ENCODE assay signal across 8 cellular contexts in the genomic region with DNA sequence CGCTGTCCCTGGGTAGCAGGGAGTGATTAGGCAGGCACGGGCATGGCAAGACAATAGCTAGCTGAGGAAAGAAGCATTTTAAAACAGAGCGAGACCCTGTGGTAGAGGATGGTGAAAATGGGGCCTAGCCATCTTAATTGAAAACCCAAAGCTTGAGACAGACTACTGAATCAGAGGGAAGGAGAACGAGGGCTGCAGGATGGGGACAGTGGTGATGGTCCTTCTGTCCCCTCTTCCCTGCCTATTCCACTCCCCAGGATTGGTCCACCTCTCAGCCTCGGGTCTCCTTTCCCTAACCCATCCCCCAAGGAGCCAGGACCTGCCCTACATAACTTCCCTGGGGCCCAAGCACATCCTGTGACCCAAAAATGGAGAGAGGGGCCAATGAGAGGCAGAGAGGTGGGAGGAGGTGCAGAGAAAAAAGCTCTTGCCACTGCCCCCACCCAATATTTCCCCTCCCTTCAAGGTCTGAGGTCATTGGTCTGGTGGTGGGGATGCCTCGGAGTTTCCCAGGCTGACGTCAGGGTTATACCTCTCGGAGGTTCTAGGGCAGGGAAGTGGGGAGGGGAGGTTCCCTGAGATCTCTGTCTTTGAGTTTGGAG. TPM values are rescaled to one million over a fixed set of nuclear protein-coding genes. Genes with fewer than 3 reads are reported as not detected.
DNase-seq lines count a peak whose midpoint lies in the region; ATAC-seq and TF ChIP-seq lines count a peak whose summit lies in the region.

No MANE protein-coding gene starts in this region.

- peak overlapping the region; percentile 83 for H3K9ac ChIP-seq in trophoblast cell (ENCODE audit: low read length)

- 0 out of 2 replicates have a peak, but pooled peaks have one; percentile 1 for TF ChIP-seq CTCF in WTC11 (IDR thresholded peaks at IDR 0.05)

- peak overlapping the region; percentile 22 for H3K14ac ChIP-seq in trophoblast cell (ENCODE audit: low read length)

- WGBS in trophoblast cell (ENCODE audit: extremely low coverage, insufficient coverage, insufficient read length): no CpG with 5 or more reads among the region's 8 CpGs

- H2AK5ac ChIP-seq in trophoblast cell (ENCODE audit: low read length): peak overlapping the region; percentile 29

- peak overlapping the region; percentile 3 for H3K4ac ChIP-seq in trophoblast cell (ENCODE audit: low read depth, low read length)

- H4K8ac ChIP-seq in trophoblast cell (ENCODE audit: low read depth, low read length): peak overlapping the region; percentile 67

- H3K4me1 Mint-ChIP-seq in WTC11: peaks cover 67% of the 10 kb centered on the region

- H2BK12ac ChIP-seq in trophoblast cell (ENCODE audit: low read length): peak overlapping the region; percentile 29

- no peak for ATAC-seq in WTC11

- H3K4me3 Mint-ChIP-seq in WTC11: peak overlapping the region; percentile 96

- H3K4me3 ChIP-seq in H7 (ENCODE audit: insufficient read depth, low read depth, low read length) (peak overlapping the region; percentile 57), trophoblast cell (ENCODE audit: low read depth, low read length) (no peak overlapping the region)

- no peaks in the 10 kb centered on the region for H3K27me3 ChIP-seq in H7 (ENCODE audit: control insufficient read depth, insufficient read depth, low read length)
- no peaks in the 10 kb centered on the region for H3K27me3 ChIP-seq in trophoblast cell (ENCODE audit: insufficient read depth, low read length)

- peaks cover 28% of the 10 kb centered on the region for H3K36me3 Mint-ChIP-seq in WTC11

- H4K12ac ChIP-seq in trophoblast cell (ENCODE audit: low read depth, low read length): peak overlapping the region; percentile 68

- DNase-seq in H7 (no peak), WTC11 (ENCODE audit: low spot score) (no peak), epithelial cell of prostate (ENCODE audit: low read depth, low spot score) (no peak), trophoblast cell (no peak), NCI-H2171 (lab: John Stamatoyannopoulos, UW) (no peak), NCI-H2227 (lab: John Stamatoyannopoulos, UW; ENCODE audit: unreplicated experiment) (no peak), NCI-H1436 (lab: John Stamatoyannopoulos, UW) (no peak), anterior cingulate cortex (lab: John Stamatoyannopoulos, UW) (no peak)

- H2AFZ ChIP-seq in trophoblast cell (ENCODE audit: insufficient read depth, low read length, poor library complexity): peak overlapping the region; percentile 30

- no peaks in the 10 kb centered on the region for H3K9me3 Mint-ChIP-seq in WTC11

- peak overlapping the region; percentile 63 for H2BK120ac ChIP-seq in trophoblast cell (ENCODE audit: insufficient read depth, low read length, poor library complexity)

- H3K4me2 ChIP-seq in trophoblast cell (ENCODE audit: low read length): peak overlapping the region; percentile 87

- no peaks in the 10 kb centered on the region; the same call in 1 of the 2 replicates for H3K27me3 Mint-ChIP-seq in WTC11 (ENCODE audit: low read depth)

- peak overlapping the region; percentile 76 for H4K91ac ChIP-seq in trophoblast cell (ENCODE audit: low read depth, low read length)

- H3K23ac ChIP-seq in trophoblast cell (ENCODE audit: low read length): no peak overlapping the region

- H3K27ac ChIP-seq in epithelial cell of prostate (peak overlapping the region; percentile 90), trophoblast cell (ENCODE audit: low read depth, low read length) (peak overlapping the region; percentile 85)

- H3K18ac ChIP-seq in trophoblast cell (ENCODE audit: low read length): peak overlapping the region; percentile 22

- H3K4me1 ChIP-seq in trophoblast cell (ENCODE audit: control insufficient read depth in 1 of 2, insufficient read depth in 2 of 2, low read length in 2 of 2): peaks cover 17 to 24% of the 10 kb centered on the region in 2 experiments

- peak overlapping the region; percentile 2 for H2BK5ac ChIP-seq in trophoblast cell (ENCODE audit: low read depth, low read length, poor library complexity)

- H3K79me2 ChIP-seq in trophoblast cell (ENCODE audit: control insufficient read depth, insufficient read depth, low read length, poor library complexity): peaks cover 8% of the 10 kb centered on the region

- H3K9me3 ChIP-seq in trophoblast cell (ENCODE audit: insufficient read depth, low read depth, low read length): no peaks in the 10 kb centered on the region

- CTCF ChIA-PET in WTC11 (lab: Charles Lee): interaction anchor here (0.6 to 2.6 kb wide), 15 partner anchors 7 to 190 kb away, joined by 3 to 30 read pairs (median 5); a partner anchor contains a TSS

- POLR2A ChIA-PET in WTC11 (lab: Charles Lee): interaction anchor here (0.9 to 1.7 kb wide), 5 partner anchors 8 to 447 kb away, joined by 3 to 8 read pairs (median 5); a partner anchor contains a TSS

- peaks cover 17% of the 10 kb centered on the region for H3K79me1 ChIP-seq in trophoblast cell (ENCODE audit: low read length)

- peak overlapping the region; percentile 100 for H3K27ac Mint-ChIP-seq in WTC11

- peaks cover 19% of the 10 kb centered on the region for H3K36me3 ChIP-seq in H7 (replicated peaks; ENCODE audit: control insufficient read depth, insufficient read depth, low read length)
- H3K36me3 ChIP-seq in trophoblast cell (ENCODE audit: control insufficient read depth in 1 of 2, insufficient read depth in 2 of 2, low read length in 2 of 2): peaks cover 24 to 25% of the 10 kb centered on the region in 2 experiments

TF ChIP-seq in WTC11, 78 proteins besides CTCF, POLR2A, EP300 and RAD21:
- TF ChIP-seq, protein P1, sequence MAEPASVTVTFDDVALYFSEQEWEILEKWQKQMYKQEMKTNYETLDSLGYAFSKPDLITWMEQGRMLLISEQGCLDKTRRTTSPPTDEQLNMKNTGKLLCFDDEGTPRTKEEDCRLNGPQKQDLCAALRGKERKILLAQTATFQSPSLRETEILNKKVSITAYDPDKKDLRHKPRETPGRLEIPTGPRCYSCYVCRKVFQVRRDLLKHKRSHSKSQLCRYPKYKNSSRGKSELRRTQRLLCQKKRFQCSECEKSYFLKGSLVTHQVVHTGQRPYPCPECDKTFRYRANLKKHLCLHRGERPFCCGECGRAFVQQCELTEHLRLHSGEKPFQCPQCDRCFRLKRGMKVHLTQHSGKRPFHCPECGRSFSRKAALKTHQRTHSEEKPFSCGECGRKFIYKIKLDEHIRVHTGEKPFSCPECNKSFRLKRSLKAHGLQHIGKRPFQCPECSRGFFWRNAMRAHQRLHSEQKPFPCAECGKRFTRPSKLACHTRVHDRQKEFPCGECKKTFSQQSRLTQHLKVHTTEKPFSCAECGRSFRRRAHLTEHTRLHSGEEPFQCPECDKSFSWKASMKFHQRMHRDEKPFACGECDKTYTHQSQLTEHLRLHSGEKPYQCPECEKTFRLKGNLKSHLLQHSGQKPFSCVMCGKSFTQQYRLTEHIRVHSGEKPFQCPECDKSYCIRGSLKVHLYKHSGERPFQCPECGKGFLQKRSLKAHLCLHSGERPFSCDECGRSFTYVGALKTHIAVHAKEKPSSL (CRISPR knock-in tag; conservative IDR thresholded peaks at IDR 0.05): no peak
- no peak for TF ChIP-seq ZBTB21 (CRISPR knock-in tag; IDR thresholded peaks at IDR 0.05; ENCODE audit: borderline replicate concordance)
TF ChIP-seq in WTC11: peak in this region for 0.

RNA-seq across cellular contexts. Expression of a gene that starts 0.9 kb away (rescaled TPM):
- 168 and 188 TPM in 2 replicates for total RNA-seq in H7 (2014; rRNA removed; shearing (Covaris generic))
- total RNA-seq in WTC11 (2021): 229 to 247 TPM (median 243 TPM) in 3 replicates
- polyA plus RNA-seq in trophoblast cell (2013): 201 and 213 TPM in 2 replicates

RNA-seq across cellular contexts. Expression of a gene that starts 1.1 kb away (rescaled TPM):
- 8.3 and 13.4 TPM in 2 replicates for total RNA-seq in H7 (2014; rRNA removed; shearing (Covaris generic))
- total RNA-seq in WTC11 (2021): 139 to 172 TPM (median 160 TPM) in 3 replicates
- polyA plus RNA-seq in trophoblast cell (2013): 11.3 and 23.2 TPM in 2 replicates

RNA-seq across cellular contexts. Expression of a gene that starts 8.0 kb away (rescaled TPM):
- total RNA-seq in H7 (2014; rRNA removed; shearing (Covaris generic)): 38.3 and 41.9 TPM in 2 replicates
- 60.0 to 63.6 TPM (median 60.2 TPM) in 3 replicates for total RNA-seq in WTC11 (2021)
- 42.6 and 42.7 TPM in 2 replicates for polyA plus RNA-seq in trophoblast cell (2013)

RNA-seq across cellular contexts. Expression of a gene that starts 27.2 kb away (rescaled TPM):
- total RNA-seq in H7 (2014; rRNA removed; shearing (Covaris generic)): 101 and 113 TPM in 2 replicates
- 79.5 to 97.3 TPM (median 83.7 TPM) in 3 replicates for total RNA-seq in WTC11 (2021)
- polyA plus RNA-seq in trophoblast cell (2013): 66.1 and 66.6 TPM in 2 replicates

RNA-seq across cellular contexts. Expression of a gene that starts 35.6 kb away (rescaled TPM):
- total RNA-seq in H7 (2014; rRNA removed; shearing (Covaris generic)): 15.5 and 16.4 TPM in 2 replicates
- total RNA-seq in WTC11 (2021): 19.4 to 21.2 TPM (median 20.8 TPM) in 3 replicates
- polyA plus RNA-seq in trophoblast cell (2013): 5.7 and 6.1 TPM in 2 replicates
